ENCODE assay signal across 8 cellular contexts in genomic region chr5:62403411-62404250, GRCh38. TPM values are rescaled to one million over a fixed set of nuclear protein-coding genes. Genes with fewer than 3 reads are reported as not detected.
DNase-seq lines count a peak whose midpoint lies in the region; ATAC-seq, FAIRE-seq and TF ChIP-seq lines count a peak whose summit lies in the region.

Gene DIMT1, minus strand, starts transcription at chr5:62403905. Its CDS starts 133 bp downstream, at chr5:62403772.

- peak; percentile 87 to 99 for TF ChIP-seq POLR2A in HepG2 (IDR thresholded peaks at IDR 0.05; ENCODE audit: insufficient read depth in 1 of 2, low read depth in 2 of 2, low read length in 2 of 2)

- H3K9me3 ChIP-seq in HepG2 (ENCODE audit: low read length) = no peaks in the 10 kb centered on the region

- peak within 1 kb of the TSS; percentile 87 for H2AFZ ChIP-seq in HepG2 (ENCODE audit: low read length)

- peaks cover 0 to 1% of the 10 kb centered on the region in 2 experiments; a peak in 2 of 5 replicates for H3K36me3 ChIP-seq in HepG2 (replicated peaks in 1 of 2; ENCODE audit: control insufficient read depth in 1 of 2, insufficient read depth in 2 of 2, low read length in 2 of 2)

- H4K20me1 ChIP-seq in HepG2 (ENCODE audit: insufficient read depth, low read length) = no peaks in the 10 kb centered on the region

- H3K4me1 ChIP-seq in HepG2 (ENCODE audit: insufficient read depth, low read length) = peaks cover 24% of the 10 kb centered on the region

- WGBS in HepG2 (ENCODE audit: low lambda C conversion rate) = under 1% methylated on average over 21 of the region's 66 CpGs

- no peak for TF ChIP-seq CTCF in CD14-positive monocyte (IDR thresholded peaks at IDR 0.05)
- TF ChIP-seq CTCF in HepG2 (CRISPR knock-in tag; IDR thresholded peaks at IDR 0.05) = 0 out of 2 replicates have a peak, but pooled peaks have one; percentile 6

- TF ChIP-seq EP300 in HepG2 (IDR thresholded peaks at IDR 0.05; ENCODE audit: low read depth in 2 of 2, low read length in 2 of 2) (no peak), HepG2 (CRISPR knock-in tag; IDR thresholded peaks at IDR 0.05; ENCODE audit: borderline replicate concordance) (peak; percentile 50; the same call in 1 of the 2 replicates)

- H3K4me3 Mint-ChIP-seq in CD14-positive monocyte = peak within 1 kb of the TSS; percentile 95 to 98

- in situ Hi-C loops in HepG2 (cut with HindIII; ENCODE audit: extremely low pct_ligation_motif_present, low pct_unique_long_range_greater_than_20kb) = no loop called here

- peak; percentile 84 for FAIRE-seq in HepG2 (lab: Jason Lieb, UNC)

- intact Hi-C loops in CD14-positive monocyte (cut with micrococcal nuclease) (loop anchor here (10.0 kb wide), 1 partner anchor 99 kb away; the partner anchor contains the start of gene KIF2A (in 2 of the 2)), HepG2 (cut with micrococcal nuclease; ENCODE audit: unreplicated experiment) (loop anchor here (1.0 kb wide), 1 partner anchor 9 kb away; the partner anchor contains the start of gene IPO11)

- DNase-seq in CD14-positive monocyte (ENCODE audit: low spot score) (peak; percentile 94), NCI-H82 (lab: John Stamatoyannopoulos, UW) (peak; percentile 98), dermis microvascular lymphatic vessel endothelial cell (ENCODE audit: low read depth in 2 of 2) (peak; percentile 95 to 98), HepG2 (ENCODE audit: low spot score) (peak; percentile 95)
- peak; percentile 92 to 95 for DNase-seq in activated CD4-positive, alpha-beta T cell treated with anti-CD3 and anti-CD28 coated beads, Interleukin-2, amount 50 U/mL, for 48 hours
- DNase-seq in stimulated activated CD4-positive, alpha-beta T cell treated with anti-CD3 and anti-CD28 coated beads, Interleukin-4, amount 100 ng/mL, for 1 hour = peak; percentile 88

- H3K4me2 ChIP-seq in HepG2 (ENCODE audit: low read depth, low read length) = peak within 1 kb of the TSS; percentile 89

- H3K27me3 ChIP-seq in HepG2 (ENCODE audit: control insufficient read depth in 1 of 2, insufficient read depth in 2 of 2, low read length in 2 of 2) = no peaks in the 10 kb centered on the region

- POLR2A ChIA-PET in HepG2 (lab: Yijun Ruan, JAX) = interaction anchor here (0.6 to 3.6 kb wide), 13 partner anchors 9 to 1257 kb away, joined by 3 to 115 read pairs (median 5); partner anchors contain the start of genes IPO11 and KIF2A

- peak within 1 kb of the TSS; percentile 91 for H3K27ac ChIP-seq in HepG2 (ENCODE audit: extremely low read length, insufficient read depth, low read length)

- peaks cover 0 to 2% (median 0%) of the 10 kb centered on the region in 3 donors for H3K27me3 Mint-ChIP-seq in CD14-positive monocyte (ENCODE audit: low read depth in 3 of 3)

- peaks cover 15% of the 10 kb centered on the region for H3K79me2 ChIP-seq in HepG2 (ENCODE audit: insufficient read depth, low read length)

- H3K27ac Mint-ChIP-seq in CD14-positive monocyte = peak within 1 kb of the TSS; percentile 85 to 96 (median 92)

- H3K9me3 Mint-ChIP-seq in CD14-positive monocyte = peaks cover 0 to 5% (median 2%) of the 10 kb centered on the region in 7 donors

- ATAC-seq in GM19397 (IDR thresholded peaks at IDR 0.05; ENCODE audit: unreplicated experiment) (peak; percentile 99), HG03571 (IDR thresholded peaks at IDR 0.05; ENCODE audit: unreplicated experiment) (peak; percentile 98), HepG2 (peak; percentile 99)

- CTCF ChIA-PET in HepG2 (lab: Yijun Ruan, JAX; ENCODE audit: low intra/inter-chr PET ratio, low total read pairs) = no interaction called here

- H3K4me3 ChIP-seq in HepG2 (replicated peaks in 1 of 3; ENCODE audit: insufficient read depth in 1 of 3, low read depth in 2 of 3, low read length in 3 of 3) = peak within 1 kb of the TSS; percentile 75 to 88 (median 79)

- TF ChIP-seq RAD21 in HepG2 (CRISPR knock-in tag; IDR thresholded peaks at IDR 0.05) = peak; percentile 44; the same call in 1 of the 2 replicates

- peak within 1 kb of the TSS; percentile 94 for H3K9ac ChIP-seq in HepG2 (ENCODE audit: insufficient read depth, low read depth, low read length)

- peaks cover 19% of the 10 kb centered on the region for H3K4me1 Mint-ChIP-seq in CD14-positive monocyte

- no TSS peak for BruUV-seq in HepG2 (replicated peaks; lab: Mats Ljungman, UMichigan)

- peaks cover 7 to 27% of the 10 kb centered on the region in 2 donors for H3K36me3 Mint-ChIP-seq in CD14-positive monocyte

TF ChIP-seq in HepG2, 621 proteins besides CTCF, POLR2A, EP300 and RAD21 (continues in another document):
- TF ChIP-seq, protein P1, sequence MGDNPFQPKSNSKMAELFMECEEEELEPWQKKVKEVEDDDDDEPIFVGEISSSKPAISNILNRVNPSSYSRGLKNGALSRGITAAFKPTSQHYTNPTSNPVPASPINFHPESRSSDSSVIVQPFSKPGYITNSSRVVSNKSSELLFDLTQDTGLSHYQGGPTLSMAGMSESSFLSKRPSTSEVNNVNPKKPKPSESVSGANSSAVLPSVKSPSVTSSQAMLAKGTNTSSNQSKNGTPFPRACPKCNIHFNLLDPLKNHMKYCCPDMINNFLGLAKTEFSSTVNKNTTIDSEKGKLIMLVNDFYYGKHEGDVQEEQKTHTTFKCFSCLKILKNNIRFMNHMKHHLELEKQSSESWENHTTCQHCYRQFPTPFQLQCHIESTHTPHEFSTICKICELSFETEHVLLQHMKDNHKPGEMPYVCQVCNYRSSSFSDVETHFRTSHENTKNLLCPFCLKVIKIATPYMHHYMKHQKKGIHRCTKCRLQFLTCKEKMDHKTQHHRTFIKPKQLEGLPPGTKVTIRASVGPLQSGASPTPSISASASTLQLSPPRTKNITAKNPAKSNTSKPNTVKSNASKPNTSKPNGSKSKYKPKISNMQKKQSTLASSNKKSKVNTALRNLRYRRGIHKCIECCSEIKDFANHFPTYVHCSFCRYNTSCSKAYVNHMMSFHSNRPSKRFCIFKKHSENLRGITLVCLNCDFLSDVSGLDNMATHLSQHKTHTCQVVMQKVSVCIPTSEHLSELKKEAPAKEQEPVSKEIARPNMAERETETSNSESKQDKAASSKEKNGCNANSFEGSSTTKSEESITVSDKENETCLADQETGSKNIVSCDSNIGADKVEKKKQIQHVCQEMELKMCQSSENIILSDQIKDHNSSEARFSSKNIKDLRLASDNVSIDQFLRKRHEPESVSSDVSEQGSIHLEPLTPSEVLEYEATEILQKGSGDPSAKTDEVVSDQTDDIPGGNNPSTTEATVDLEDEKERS (CRISPR knock-in tag; IDR thresholded peaks at IDR 0.05) = no peak
- TF ChIP-seq, protein P2, sequence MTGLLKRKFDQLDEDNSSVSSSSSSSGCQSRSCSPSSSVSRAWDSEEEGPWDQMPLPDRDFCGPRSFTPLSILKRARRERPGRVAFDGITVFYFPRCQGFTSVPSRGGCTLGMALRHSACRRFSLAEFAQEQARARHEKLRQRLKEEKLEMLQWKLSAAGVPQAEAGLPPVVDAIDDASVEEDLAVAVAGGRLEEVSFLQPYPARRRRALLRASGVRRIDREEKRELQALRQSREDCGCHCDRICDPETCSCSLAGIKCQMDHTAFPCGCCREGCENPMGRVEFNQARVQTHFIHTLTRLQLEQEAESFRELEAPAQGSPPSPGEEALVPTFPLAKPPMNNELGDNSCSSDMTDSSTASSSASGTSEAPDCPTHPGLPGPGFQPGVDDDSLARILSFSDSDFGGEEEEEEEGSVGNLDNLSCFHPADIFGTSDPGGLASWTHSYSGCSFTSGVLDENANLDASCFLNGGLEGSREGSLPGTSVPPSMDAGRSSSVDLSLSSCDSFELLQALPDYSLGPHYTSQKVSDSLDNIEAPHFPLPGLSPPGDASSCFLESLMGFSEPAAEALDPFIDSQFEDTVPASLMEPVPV (CRISPR knock-in tag; IDR thresholded peaks at IDR 0.05) = peak; percentile 47; the same call in 1 of the 2 replicates
- TF ChIP-seq SNAPC5 (CRISPR knock-in tag; IDR thresholded peaks at IDR 0.05; ENCODE audit: borderline replicate concordance) (peak; percentile 60; the same call in 1 of the 2 replicates), PHF8 (CRISPR knock-in tag; IDR thresholded peaks at IDR 0.05) (peak; percentile 99)

RNA-seq across cellular contexts. Expression of gene DIMT1, which starts in this region (rescaled TPM):
- 10 to 100 TPM; 25.1 to 27.6 TPM for polyA plus RNA-seq in CD14-positive monocyte
- 42.7 and 55.1 TPM in 2 replicates for total RNA-seq in dermis microvascular lymphatic vessel endothelial cell
- total RNA-seq in HepG2 (2016; rRNA removed; fragmentation: Illumina TruSeq; extraction: Trizol) = 35.2 and 37.7 TPM in 2 replicates
- 10.4 and 10.7 TPM in 2 replicates for total RNA-seq in HepG2 (2016; cell fraction: cytosol; rRNA removed; fragmentation: Illumina TruSeq; extraction: Trizol; ENCODE audit: low read depth)
- 33.8 and 43.5 TPM in 2 replicates for total RNA-seq in HepG2 (2016; cell fraction: insoluble cytoplasmic fraction; rRNA removed; fragmentation: Illumina TruSeq; extraction: Trizol)
- total RNA-seq in HepG2 (2016; cell fraction: membrane; rRNA removed; fragmentation: Illumina TruSeq; extraction: Trizol) = 21.0 and 22.5 TPM in 2 replicates
- 22.1 and 23.5 TPM in 2 replicates for total RNA-seq in HepG2 (2016; cell fraction: nucleus; rRNA removed; fragmentation: Illumina TruSeq; extraction: Trizol)
- polyA plus RNA-seq in HepG2 (2011; rRNA removed) = 13.8 and 16.1 TPM in 2 replicates
- polyA plus RNA-seq in HepG2 (2011; cell fraction: cytosol; rRNA removed) = 10.3 and 16.4 TPM in 2 replicates
- polyA plus RNA-seq in HepG2 (2011; cell fraction: nucleus; rRNA removed) = 10.8 and 14.2 TPM in 2 replicates
- 16.2 and 18.3 TPM in 2 replicates for polyA plus RNA-seq in HepG2 (2012)
- polyA plus RNA-seq in HepG2 (2016; cell fraction: cytosol; fragmentation: Illumina TruSeq; extraction: Trizol; ENCODE audit: low read depth) = 9.1 and 9.3 TPM in 2 replicates
- 38.7 and 41.2 TPM in 2 replicates for polyA plus RNA-seq in HepG2 (2016; cell fraction: insoluble cytoplasmic fraction; fragmentation: Illumina TruSeq; extraction: Trizol; ENCODE audit: low read depth)
- 11.7 and 12.2 TPM in 2 replicates for polyA plus RNA-seq in HepG2 (2016; cell fraction: membrane; fragmentation: Illumina TruSeq; extraction: Trizol; ENCODE audit: low read depth)
- polyA plus RNA-seq in HepG2 (2016; cell fraction: nucleus; fragmentation: Illumina TruSeq; extraction: Trizol; ENCODE audit: insufficient read depth, low read depth) = 34.2 and 34.5 TPM in 2 replicates
- polyA minus RNA-seq in HepG2 (2011; rRNA and poly(A)+ RNA removed; ENCODE audit: low replicate concordance) = 9.3 and 9.5 TPM in 2 replicates
- polyA minus RNA-seq in HepG2 (2011; cell fraction: cytosol; rRNA and poly(A)+ RNA removed) = 8.7 and 9.2 TPM in 2 replicates
- polyA minus RNA-seq in HepG2 (2011; cell fraction: nucleus; rRNA and poly(A)+ RNA removed) = 21.5 and 22.4 TPM in 2 replicates

Comparison
In these comparisons a context has a peak if more than half of its experiments do, and no peak if none do; other contexts are left out.
1. Peak in every context shown above with its lines: DNase-seq, ATAC-seq, H3K4me3 ChIP-seq and H3K27ac ChIP-seq.